In genomic region chr1:111202366-111202706, GRCh38 we compare ENCODE assay signal across 14 cellular contexts. TPM values are rescaled to one million over a fixed set of nuclear protein-coding genes. Genes with fewer than 3 reads are reported as not detected.
A peak's percentile ranks its signal among the peaks of the same experiment; 100 is the strongest.
DNase-seq lines count a peak whose midpoint lies in the region; ATAC-seq and TF ChIP-seq lines count a peak whose summit lies in the region.
"Had no signal": no experiment of that assay in that cellular context is flagged by ENCODE, and none has a peak within 500 bp of the region (broad histone marks: within the 10 kb centered on the region; RNA-seq: fewer than 3 reads in every experiment).

No MANE protein-coding gene starts in this region.

- H3K4me1 Mint-ChIP-seq in CD14-positive monocyte (peaks cover 93% of the 10 kb centered on the region), natural killer cell (peaks cover 74 to 79% of the 10 kb centered on the region in 2 donors)
- H3K4me1 Mint-ChIP-seq: brain had no signal

- in situ Hi-C loops in mammary epithelial cell (cut with MboI; ENCODE audit: low sequenced_read_pairs in 2 of 2) = no loop called here

- H3K4me1 ChIP-seq in mammary epithelial cell (ENCODE audit: insufficient read depth, low read length) (peaks cover 27% of the 10 kb centered on the region), A673 (ENCODE audit: insufficient read depth, low read length, poor library complexity, severe bottlenecking) (no peaks in the 10 kb centered on the region)

- 100% methylated on average over 1 of the region's 1 CpG for WGBS in mammary epithelial cell (ENCODE audit: low coverage, missing lambda C conversion rate)

- BruUV-seq in mammary epithelial cell (replicated peaks; lab: Mats Ljungman, UMichigan) (no TSS peak), A673 (replicated peaks; lab: Mats Ljungman, UMichigan) (no TSS peak)

- H3K36me3 Mint-ChIP-seq in CD14-positive monocyte (peaks cover 14 to 18% of the 10 kb centered on the region in 2 donors), natural killer cell (peaks cover 5% of the 10 kb centered on the region)
- H3K36me3 Mint-ChIP-seq: brain had no signal

- peak overlapping the region; percentile 46 for H2AFZ ChIP-seq in mammary epithelial cell (ENCODE audit: low read depth, low read length)

- H3K9ac ChIP-seq in mammary epithelial cell (ENCODE audit: insufficient read depth, low read length) = no peak overlapping the region

- TF ChIP-seq CTCF in CD14-positive monocyte (IDR thresholded peaks at IDR 0.05) (no peak), mammary epithelial cell (conservative IDR thresholded peaks at IDR 0.05 in 1 of 2, IDR thresholded peaks at IDR 0.05 in 1 of 2; ENCODE audit: extremely low read depth in 1 of 2, insufficient read depth in 1 of 2, low read depth in 1 of 2, low read length in 2 of 2) (no peak), natural killer cell (IDR thresholded peaks at IDR 0.05) (no peak), A673 (conservative IDR thresholded peaks at IDR 0.05; ENCODE audit: low read depth, low read length) (no peak)

- H3K79me2 ChIP-seq in mammary epithelial cell (ENCODE audit: insufficient read depth, low read length) = no peaks in the 10 kb centered on the region

- intact Hi-C loops in CD14-positive monocyte (cut with micrococcal nuclease) (loop anchor here (5.0 to 10.0 kb wide), 4 partner anchors 325 to 558 kb away; partner anchors contain the start of genes INKA2 (in 1 of the 2) and RAP1A (in 1 of the 2)), mammary epithelial cell (cut with micrococcal nuclease) (no loop called here), natural killer cell (cut with micrococcal nuclease) (loop anchor here (5.0 to 10.0 kb wide), 3 partner anchors 60 to 552 kb away; partner anchors contain the start of genes CEPT1, DDX20 and DRAM2), A673 (cut with micrococcal nuclease; ENCODE audit: unreplicated experiment) (no loop called here)

- DNase-seq in CD14-positive monocyte (ENCODE audit: low spot score) (no peak), HPDE6-E6E7 (ENCODE audit: extremely low spot score) (peak; percentile 63), mammary epithelial cell (peak; percentile 33), natural killer cell (no peak), NCI-H226 (no peak), A673 (ENCODE audit: low spot score) (no peak)
- DNase-seq: foreskin fibroblast, H9, NCI-H146, thyroid gland had no signal

- H3K36me3 ChIP-seq in mammary epithelial cell (ENCODE audit: insufficient read depth, low read length) (no peaks in the 10 kb centered on the region), A673 (ENCODE audit: insufficient read depth, low read length, poor library complexity, severe bottlenecking) (no peaks in the 10 kb centered on the region)

- ATAC-seq in natural killer cell = no peak
- no peak for ATAC-seq in GM19035 (IDR thresholded peaks at IDR 0.05; ENCODE audit: unreplicated experiment)
- ATAC-seq in GM19463 (IDR thresholded peaks at IDR 0.05; ENCODE audit: unreplicated experiment) = no peak

- dilution Hi-C loops in mammary epithelial cell (cut with HindIII; ENCODE audit: low sequenced_read_pairs) = no loop called here

- peak overlapping the region; percentile 17 for H3K4me2 ChIP-seq in mammary epithelial cell (ENCODE audit: insufficient read depth, low read depth, low read length)

- H3K27me3 ChIP-seq in mammary epithelial cell (ENCODE audit: insufficient read depth, low read length) (no peaks in the 10 kb centered on the region), A673 (replicated peaks; ENCODE audit: insufficient read depth, low read depth, low read length, poor library complexity) (peaks cover 43% of the 10 kb centered on the region)
- H3K27me3 ChIP-seq: thyroid gland had no signal

- H3K9me3 Mint-ChIP-seq in CD14-positive monocyte = peaks cover 0 to 2% (median 0%) of the 10 kb centered on the region in 7 donors
- H3K9me3 Mint-ChIP-seq in natural killer cell = no peaks in the 10 kb centered on the region
- H3K9me3 Mint-ChIP-seq: brain had no signal

- peak overlapping the region in 1 of 2 donors; percentile 90 for H3K4me3 Mint-ChIP-seq in CD14-positive monocyte
- H3K4me3 Mint-ChIP-seq in natural killer cell = peak overlapping the region; percentile 94
- H3K4me3 Mint-ChIP-seq: H9 had no signal

- H3K27ac ChIP-seq in mammary epithelial cell (ENCODE audit: insufficient read depth, low read depth, low read length) (no peak overlapping the region), A673 (ENCODE audit: low read depth, low read length, poor library complexity, severe bottlenecking) (no peak overlapping the region)

- H3K9me3 ChIP-seq in mammary epithelial cell (replicated peaks; ENCODE audit: insufficient read depth, low read length) = no peaks in the 10 kb centered on the region
- H3K9me3 ChIP-seq in A673 (ENCODE audit: low read depth, low read length, poor library complexity, severe bottlenecking) = no peaks in the 10 kb centered on the region
- H3K9me3 ChIP-seq: mucosa of descending colon, thyroid gland had no signal

- POLR2A ChIA-PET in A673 (lab: Charles Lee; ENCODE audit: low non-redundant PET) = no interaction called here

- no peaks in the 10 kb centered on the region for H4K20me1 ChIP-seq in mammary epithelial cell (ENCODE audit: insufficient read depth, low read length)

- CTCF ChIA-PET in mammary epithelial cell (lab: Charles Lee; ENCODE audit: low non-redundant PET) (no interaction called here), A673 (lab: Charles Lee) (no interaction called here)

- peaks cover 0 to 2% (median 0%) of the 10 kb centered on the region in 3 donors for H3K27me3 Mint-ChIP-seq in CD14-positive monocyte (ENCODE audit: low read depth in 3 of 3)
- no peaks in the 10 kb centered on the region for H3K27me3 Mint-ChIP-seq in natural killer cell (ENCODE audit: low read depth in 2 of 2)

- peak overlapping the region; percentile 75 to 98 (median 95) for H3K27ac Mint-ChIP-seq in CD14-positive monocyte
- peak overlapping the region; percentile 91 to 95 for H3K27ac Mint-ChIP-seq in natural killer cell
- H3K27ac Mint-ChIP-seq: brain, H9 had no signal

- H3K4me3 ChIP-seq in mammary epithelial cell (replicated peaks in 1 of 3; ENCODE audit: insufficient read depth in 1 of 3, low read depth in 2 of 3, low read length in 3 of 3) (no peak overlapping the region), A673 (ENCODE audit: low read depth, low read length, poor library complexity, severe bottlenecking) (no peak overlapping the region)

RNA-seq across cellular contexts. Expression of gene DENND2D, which starts 1.9 kb away (rescaled TPM):
- 10 to 100 TPM; 22.4 to 24.0 TPM for polyA plus RNA-seq in CD14-positive monocyte
- 10 to 100 TPM in 1 of 2 donors, 1 to 10 TPM in 1; 1.5 to 10.5 TPM for total RNA-seq in mammary epithelial cell
- 2.6 TPM for polyA plus RNA-seq in mammary epithelial cell
- 6.5 TPM for polyA minus RNA-seq in mammary epithelial cell
- total RNA-seq in natural killer cell = 100 to 1,000 TPM; 203 to 297 (median 203) TPM
- not detected in 2 replicates for total RNA-seq in A673 (2021)

RNA-seq across cellular contexts. Expression of gene CHI3L2, which starts 25.2 kb away (rescaled TPM):
- polyA plus RNA-seq in CD14-positive monocyte (1 to 10 TPM; 1.4 to 9.9 TPM), mammary epithelial cell (0.58 TPM)
- total RNA-seq in mammary epithelial cell (1 to 10 TPM in 1 of 2 donors, under 1 TPM in 1; 0.87 to 1.0 TPM), natural killer cell (10 to 100 TPM; 13.5 to 21.1 (median 17.0) TPM), A673 (2021) (not detected in 2 replicates)
- polyA minus RNA-seq in mammary epithelial cell = 3.5 TPM
- total RNA-seq: H9 had no signal

Comparison
In these comparisons a context has a peak if more than half of its experiments do, and no peak if none do; other contexts are left out.
1. DNase-seq: peak in HPDE6-E6E7 (single experiment) and mammary epithelial cell (single experiment); none in CD14-positive monocyte (single experiment), natural killer cell (single experiment), NCI-H226 (single experiment) and A673 (single experiment).
2. RNA of gene DENND2D, which starts 1.9 kb away (total RNA-seq): 203 to 297 TPM in natural killer cell; 1.5 to 10.5 TPM in mammary epithelial cell and not detected in A673; every median in the first group is over 10 times any median in the second.
3. RNA of gene CHI3L2, which starts 25.2 kb away (total RNA-seq): 13.5 to 21.1 TPM in natural killer cell; 0.87 to 1.0 TPM in mammary epithelial cell and not detected in A673; every median in the first group is over 4 times any median in the second.
4. intact Hi-C loops: an anchor here in CD14-positive monocyte (5.0 to 10.0 kb wide) and natural killer cell (5.0 to 10.0 kb wide); none called in mammary epithelial cell and A673.